1 cellular context compared by ENCODE assay signal in the genomic region with DNA sequence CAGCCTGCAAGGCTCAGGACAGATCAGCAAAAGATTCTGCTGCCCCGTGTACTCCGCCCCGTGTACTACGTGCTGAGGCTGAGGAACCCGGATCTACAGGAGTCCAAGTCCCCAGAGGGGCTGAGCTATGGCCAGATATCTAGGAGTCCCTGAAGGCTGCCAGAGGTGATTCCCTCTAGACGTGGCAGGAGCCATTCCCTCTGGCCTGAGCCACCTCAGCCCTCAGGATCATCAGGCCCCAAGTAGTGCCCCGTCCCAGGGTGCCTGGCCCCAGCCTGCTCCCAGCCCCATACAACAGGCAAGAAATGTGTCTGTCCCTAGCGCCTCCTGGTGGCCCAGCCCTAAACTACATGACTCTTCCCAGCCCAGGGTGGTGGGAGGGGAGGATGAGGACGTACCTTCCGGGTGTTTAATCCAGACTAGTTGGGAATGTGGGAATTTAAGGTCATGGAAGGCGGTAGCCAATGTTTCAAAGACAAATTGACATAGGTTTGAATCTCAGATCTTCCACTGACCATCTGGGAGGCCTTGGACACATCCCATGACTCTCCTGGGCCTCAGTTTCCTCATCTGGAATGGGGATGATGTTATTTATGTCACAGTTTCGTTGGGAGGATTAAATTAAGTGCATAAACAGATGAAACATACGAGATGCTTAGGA.
TF ChIP-seq lines count a peak whose summit lies in the region.

No MANE protein-coding gene starts in this region.

TF ChIP-seq in A549, 52 proteins besides CTCF, POLR2A, EP300 and RAD21 (continued from another document):
- TF ChIP-seq, protein P1, sequence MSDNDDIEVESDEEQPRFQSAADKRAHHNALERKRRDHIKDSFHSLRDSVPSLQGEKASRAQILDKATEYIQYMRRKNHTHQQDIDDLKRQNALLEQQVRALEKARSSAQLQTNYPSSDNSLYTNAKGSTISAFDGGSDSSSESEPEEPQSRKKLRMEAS (IDR thresholded peaks at IDR 0.05), result peak; percentile 42
- TF ChIP-seq CBX2 (IDR thresholded peaks at IDR 0.05; ENCODE audit: borderline replicate concordance, low read depth), result no peak
- TF ChIP-seq SMC3 (IDR thresholded peaks at IDR 0.05), result peak; percentile 99
- TF ChIP-seq RFX5 (IDR thresholded peaks at IDR 0.05), result no peak
- TF ChIP-seq, protein P2, sequence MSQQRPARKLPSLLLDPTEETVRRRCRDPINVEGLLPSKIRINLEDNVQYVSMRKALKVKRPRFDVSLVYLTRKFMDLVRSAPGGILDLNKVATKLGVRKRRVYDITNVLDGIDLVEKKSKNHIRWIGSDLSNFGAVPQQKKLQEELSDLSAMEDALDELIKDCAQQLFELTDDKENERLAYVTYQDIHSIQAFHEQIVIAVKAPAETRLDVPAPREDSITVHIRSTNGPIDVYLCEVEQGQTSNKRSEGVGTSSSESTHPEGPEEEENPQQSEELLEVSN (IDR thresholded peaks at IDR 0.05; ENCODE audit: borderline replicate concordance, low read depth), result no peak
